Comparison of ENCODE assay signal across 10 cellular contexts in the genomic region with DNA sequence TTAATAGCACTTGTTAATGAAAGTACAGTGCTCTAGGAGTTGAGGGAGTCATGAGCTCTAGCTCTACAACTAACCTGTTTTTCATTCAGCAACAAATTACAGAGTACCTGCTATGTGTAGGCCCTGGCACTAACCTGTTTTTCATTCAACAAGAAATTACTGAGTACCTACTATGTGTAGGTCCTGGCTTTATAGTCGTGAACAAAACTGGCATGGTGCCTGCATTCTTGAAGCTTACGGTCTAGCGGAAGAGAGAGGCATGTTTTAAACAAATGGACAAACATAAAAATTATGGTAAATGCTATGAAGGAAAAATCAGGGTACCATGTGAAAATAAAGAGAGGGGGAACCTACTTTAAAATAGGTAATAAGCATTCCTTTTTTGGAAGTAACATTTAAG. TPM values are rescaled to one million over a fixed set of nuclear protein-coding genes. Genes with fewer than 3 reads are reported as not detected.
DNase-seq lines count a peak whose midpoint lies in the region; ATAC-seq, FAIRE-seq and TF ChIP-seq lines count a peak whose summit lies in the region.
"Had no signal": no experiment of that assay in that cellular context is flagged by ENCODE, and none has a peak within 500 bp of the region (broad histone marks: within the 10 kb centered on the region; RNA-seq: fewer than 3 reads in every experiment).

No MANE protein-coding gene starts in this region.

- H2AFZ ChIP-seq in HepG2 (ENCODE audit: low read length): no peak overlapping the region

- peaks cover 16% of the 10 kb centered on the region for H4K20me1 ChIP-seq in HepG2 (ENCODE audit: insufficient read depth, low read length)

- H3K4me1 Mint-ChIP-seq in activated naive CD8-positive, alpha-beta T cell treated with anti-CD3 and anti-CD28 coated beads, Interleukin-2, amount 10 ng/mL, durations not matched to agents 7 days and 5 days: peaks cover 45% of the 10 kb centered on the region
- H3K4me1 Mint-ChIP-seq in type B pancreatic cell (ENCODE audit: unreplicated experiment): peaks cover 31% of the 10 kb centered on the region

- peak overlapping the region; percentile 100 for H3K9ac ChIP-seq in HepG2 (ENCODE audit: insufficient read depth, low read depth, low read length)

- POLR2A ChIA-PET in activated naive CD8-positive, alpha-beta T cell treated with anti-CD3 and anti-CD28 coated beads, Interleukin-2, amount 10 ng/mL, durations not matched to agents 7 days and 5 days (lab: Charles Lee): interaction anchor here (1.4 to 2.7 kb wide), 2 partner anchors 37 to 123 kb away, joined by 3 to 21 read pairs; no protein-coding TSS in a partner anchor
- POLR2A ChIA-PET in HepG2 (lab: Yijun Ruan, JAX): interaction anchor here (0.7 to 3.0 kb wide), 8 partner anchors 9 to 256 kb away, joined by 3 to 29 read pairs (median 6); a partner anchor contains a TSS

- TF ChIP-seq RAD21 in HepG2 (CRISPR knock-in tag; IDR thresholded peaks at IDR 0.05): no peak

- H3K9me3 ChIP-seq in right atrium auricular region: no peaks in the 10 kb centered on the region
- no peaks in the 10 kb centered on the region for H3K9me3 ChIP-seq in HepG2 (ENCODE audit: low read length)

- H3K36me3 ChIP-seq in right atrium auricular region (peaks cover 37% of the 10 kb centered on the region), HepG2 (replicated peaks in 1 of 2; ENCODE audit: control insufficient read depth in 1 of 2, insufficient read depth in 2 of 2, low read length in 2 of 2) (peaks cover 3 to 23% of the 10 kb centered on the region in 2 experiments; a peak in 3 of 5 replicates)

- DNase-seq in right atrium auricular region (ENCODE audit: low spot score) (no peak), left cardiac atrium (no peak), HepG2 (ENCODE audit: low spot score) (no peak), type B pancreatic cell (ENCODE audit: extremely low spot score, unreplicated experiment) (no peak), CD1c-positive myeloid dendritic cell (ENCODE audit: extremely low spot score) (no peak), GM13976 (ENCODE audit: low spot score) (no peak), foreskin melanocyte (no peak)
- no peak for DNase-seq in activated naive CD8-positive, alpha-beta T cell treated with anti-CD3 and anti-CD28 coated beads, Interleukin-2, amount 10 ng/mL, durations not matched to agents 7 days and 5 days
- DNase-seq: SHP77 had no signal

- no peak for TF ChIP-seq EP300 in HepG2 (IDR thresholded peaks at IDR 0.05; ENCODE audit: low read depth in 2 of 2, low read length in 2 of 2)
- TF ChIP-seq EP300 in HepG2 (CRISPR knock-in tag; IDR thresholded peaks at IDR 0.05; ENCODE audit: borderline replicate concordance): no peak

- H3K27me3 Mint-ChIP-seq in activated naive CD8-positive, alpha-beta T cell treated with anti-CD3 and anti-CD28 coated beads, Interleukin-2, amount 10 ng/mL, durations not matched to agents 7 days and 5 days: no peaks in the 10 kb centered on the region
- H3K27me3 Mint-ChIP-seq in type B pancreatic cell: peaks cover 4% of the 10 kb centered on the region

- H3K27ac Mint-ChIP-seq in activated naive CD8-positive, alpha-beta T cell treated with anti-CD3 and anti-CD28 coated beads, Interleukin-2, amount 10 ng/mL, durations not matched to agents 7 days and 5 days: peak overlapping the region; percentile 95
- peak overlapping the region; percentile 98 for H3K27ac Mint-ChIP-seq in type B pancreatic cell

- FAIRE-seq in HepG2 (lab: Jason Lieb, UNC): no peak

- 63% methylated on average over 3 of the region's 3 CpGs for WGBS in HepG2 (ENCODE audit: low lambda C conversion rate)

- H3K27ac ChIP-seq in right atrium auricular region (peak overlapping the region; percentile 97 to 100), HepG2 (ENCODE audit: extremely low read length, insufficient read depth, low read length) (peak overlapping the region; percentile 100)

- no peak for TF ChIP-seq CTCF in right atrium auricular region (IDR thresholded peaks at IDR 0.05)
- TF ChIP-seq CTCF in HepG2 (CRISPR knock-in tag; IDR thresholded peaks at IDR 0.05): no peak
- TF ChIP-seq CTCF in type B pancreatic cell (conservative IDR thresholded peaks at IDR 0.05): no peak
- no peak for TF ChIP-seq CTCF in GM13976 (IDR thresholded peaks at IDR 0.05; ENCODE audit: borderline replicate concordance, control extremely low read depth, extremely low read depth, insufficient read depth, missing control alignments)

- peaks cover 63% of the 10 kb centered on the region for H3K79me2 ChIP-seq in HepG2 (ENCODE audit: insufficient read depth, low read length)

- in situ Hi-C loops in HepG2 (cut with HindIII; ENCODE audit: extremely low pct_ligation_motif_present, low pct_unique_long_range_greater_than_20kb): no loop called here
- in situ Hi-C loops in GM13976 (cut with MboI; ENCODE audit: low sequenced_read_pairs, unreplicated experiment): no loop called here

- H3K4me3 ChIP-seq in right atrium auricular region: peak overlapping the region in 1 of 2 donors; percentile 94
- H3K4me3 ChIP-seq in HepG2 (replicated peaks in 1 of 3; ENCODE audit: insufficient read depth in 1 of 3, low read depth in 2 of 3, low read length in 3 of 3): peak overlapping the region; percentile 3 to 99 (median 90); a peak in 5 of 6 replicates

- H3K9me3 Mint-ChIP-seq in activated naive CD8-positive, alpha-beta T cell treated with anti-CD3 and anti-CD28 coated beads, Interleukin-2, amount 10 ng/mL, durations not matched to agents 7 days and 5 days: peaks cover 2% of the 10 kb centered on the region
- no peaks in the 10 kb centered on the region for H3K9me3 Mint-ChIP-seq in type B pancreatic cell

- H3K27me3 ChIP-seq in right atrium auricular region (no peaks in the 10 kb centered on the region), HepG2 (ENCODE audit: control insufficient read depth in 1 of 2, insufficient read depth in 2 of 2, low read length in 2 of 2) (no peaks in the 10 kb centered on the region; a peak in 1 of 5 replicates)

- H3K4me3 Mint-ChIP-seq in activated naive CD8-positive, alpha-beta T cell treated with anti-CD3 and anti-CD28 coated beads, Interleukin-2, amount 10 ng/mL, durations not matched to agents 7 days and 5 days: peak overlapping the region; percentile 88
- H3K4me3 Mint-ChIP-seq in type B pancreatic cell: peak overlapping the region; percentile 98

- TF ChIP-seq POLR2A in HepG2 (IDR thresholded peaks at IDR 0.05; ENCODE audit: insufficient read depth in 1 of 2, low read depth in 2 of 2, low read length in 2 of 2): no peak

- peaks cover 0 to 45% of the 10 kb centered on the region in 2 donors for H3K4me1 ChIP-seq in right atrium auricular region
- peaks cover 79% of the 10 kb centered on the region for H3K4me1 ChIP-seq in HepG2 (ENCODE audit: insufficient read depth, low read length)

- intact Hi-C loops in left cardiac atrium (cut with DNase I): no loop called here
- intact Hi-C loops in HepG2 (cut with micrococcal nuclease; ENCODE audit: unreplicated experiment): no loop called here

- BruUV-seq in HepG2 (replicated peaks; lab: Mats Ljungman, UMichigan): no TSS peak

- H3K36me3 Mint-ChIP-seq in activated naive CD8-positive, alpha-beta T cell treated with anti-CD3 and anti-CD28 coated beads, Interleukin-2, amount 10 ng/mL, durations not matched to agents 7 days and 5 days: peaks cover 42% of the 10 kb centered on the region
- H3K36me3 Mint-ChIP-seq in type B pancreatic cell: peaks cover 38% of the 10 kb centered on the region

- ATAC-seq in left cardiac atrium (no peak), HepG2 (no peak)
- no peak for ATAC-seq in activated naive CD8-positive, alpha-beta T cell treated with anti-CD3 and anti-CD28 coated beads, Interleukin-2, amount 10 ng/mL, durations not matched to agents 7 days and 5 days (ENCODE audit: low read depth)

- CTCF ChIA-PET in HepG2 (lab: Yijun Ruan, JAX; ENCODE audit: low intra/inter-chr PET ratio, low total read pairs): no interaction called here

- peak overlapping the region; percentile 89 for H3K4me2 ChIP-seq in HepG2 (ENCODE audit: low read depth, low read length)

RNA-seq across cellular contexts. Expression of a gene that starts 2.2 kb away (rescaled TPM):
- 10 to 100 TPM; 48.9 to 58.6 TPM for total RNA-seq in right atrium auricular region
- total RNA-seq in left cardiac atrium: 100 to 1,000 TPM in 1 of 2 donors, 10 to 100 TPM in 1; 88.5 to 106 TPM
- 100 to 1,000 TPM; 192 to 195 TPM for total RNA-seq in activated naive CD8-positive, alpha-beta T cell treated with anti-CD3 and anti-CD28 coated beads, Interleukin-2, amount 10 ng/mL, durations not matched to agents 7 days and 5 days
- total RNA-seq in HepG2 (2016; rRNA removed; fragmentation: Illumina TruSeq; extraction: Trizol): 74.2 and 75.9 TPM in 2 replicates
- total RNA-seq in HepG2 (2016; cell fraction: cytosol; rRNA removed; fragmentation: Illumina TruSeq; extraction: Trizol; ENCODE audit: low read depth): 32.2 and 32.3 TPM in 2 replicates
- total RNA-seq in HepG2 (2016; cell fraction: insoluble cytoplasmic fraction; rRNA removed; fragmentation: Illumina TruSeq; extraction: Trizol): 62.4 and 77.2 TPM in 2 replicates
- total RNA-seq in HepG2 (2016; cell fraction: membrane; rRNA removed; fragmentation: Illumina TruSeq; extraction: Trizol): 48.4 and 51.5 TPM in 2 replicates
- total RNA-seq in HepG2 (2016; cell fraction: nucleus; rRNA removed; fragmentation: Illumina TruSeq; extraction: Trizol): 90.2 and 98.9 TPM in 2 replicates
- 140 and 159 TPM in 2 replicates for polyA plus RNA-seq in HepG2 (2011; rRNA removed)
- 59.5 and 64.7 TPM in 2 replicates for polyA plus RNA-seq in HepG2 (2011; cell fraction: cytosol; rRNA removed)
- polyA plus RNA-seq in HepG2 (2011; cell fraction: nucleus; rRNA removed): 243 and 295 TPM in 2 replicates
- polyA plus RNA-seq in HepG2 (2012): 73.3 and 82.5 TPM in 2 replicates
- polyA plus RNA-seq in HepG2 (2016; cell fraction: cytosol; fragmentation: Illumina TruSeq; extraction: Trizol; ENCODE audit: low read depth): 27.7 and 30.6 TPM in 2 replicates
- 83.4 and 108 TPM in 2 replicates for polyA plus RNA-seq in HepG2 (2016; cell fraction: insoluble cytoplasmic fraction; fragmentation: Illumina TruSeq; extraction: Trizol; ENCODE audit: low read depth)
- 43.4 and 53.2 TPM in 2 replicates for polyA plus RNA-seq in HepG2 (2016; cell fraction: membrane; fragmentation: Illumina TruSeq; extraction: Trizol; ENCODE audit: low read depth)
- 205 and 223 TPM in 2 replicates for polyA plus RNA-seq in HepG2 (2016; cell fraction: nucleus; fragmentation: Illumina TruSeq; extraction: Trizol; ENCODE audit: insufficient read depth, low read depth)
- 231 and 359 TPM in 2 replicates for polyA minus RNA-seq in HepG2 (2011; rRNA and poly(A)+ RNA removed; ENCODE audit: low replicate concordance)
- polyA minus RNA-seq in HepG2 (2011; cell fraction: cytosol; rRNA and poly(A)+ RNA removed): 29.0 and 31.7 TPM in 2 replicates
- polyA minus RNA-seq in HepG2 (2011; cell fraction: nucleus; rRNA and poly(A)+ RNA removed): 310 and 330 TPM in 2 replicates
- total RNA-seq in type B pancreatic cell (ENCODE audit: low replicate concordance): 188 and 216 TPM in 2 replicates

RNA-seq across cellular contexts. Expression of a gene that starts 12.4 kb away (rescaled TPM):
- total RNA-seq in right atrium auricular region (not detected), left cardiac atrium (not detected), HepG2 (2016; rRNA removed; fragmentation: Illumina TruSeq; extraction: Trizol) (not detected in 2 replicates), type B pancreatic cell (ENCODE audit: low replicate concordance) (not detected in 2 replicates)
- not detected for total RNA-seq in activated naive CD8-positive, alpha-beta T cell treated with anti-CD3 and anti-CD28 coated beads, Interleukin-2, amount 10 ng/mL, durations not matched to agents 7 days and 5 days
- total RNA-seq in HepG2 (2016; cell fraction: cytosol; rRNA removed; fragmentation: Illumina TruSeq; extraction: Trizol; ENCODE audit: low read depth): not detected in 2 replicates
- not detected in 2 replicates for total RNA-seq in HepG2 (2016; cell fraction: insoluble cytoplasmic fraction; rRNA removed; fragmentation: Illumina TruSeq; extraction: Trizol)
- total RNA-seq in HepG2 (2016; cell fraction: membrane; rRNA removed; fragmentation: Illumina TruSeq; extraction: Trizol): not detected in 2 replicates
- not detected in 2 replicates for total RNA-seq in HepG2 (2016; cell fraction: nucleus; rRNA removed; fragmentation: Illumina TruSeq; extraction: Trizol)
- polyA plus RNA-seq in HepG2 (2011; rRNA removed): not detected in 2 replicates
- not detected in 2 replicates for polyA plus RNA-seq in HepG2 (2011; cell fraction: cytosol; rRNA removed)
- polyA plus RNA-seq in HepG2 (2011; cell fraction: nucleus; rRNA removed): not detected in 2 replicates
- not detected in 2 replicates for polyA plus RNA-seq in HepG2 (2012)
- polyA plus RNA-seq in HepG2 (2016; cell fraction: cytosol; fragmentation: Illumina TruSeq; extraction: Trizol; ENCODE audit: low read depth): not detected in 2 replicates
- polyA plus RNA-seq in HepG2 (2016; cell fraction: insoluble cytoplasmic fraction; fragmentation: Illumina TruSeq; extraction: Trizol; ENCODE audit: low read depth): not detected in 2 replicates
- not detected in 2 replicates for polyA plus RNA-seq in HepG2 (2016; cell fraction: membrane; fragmentation: Illumina TruSeq; extraction: Trizol; ENCODE audit: low read depth)
- not detected in 2 replicates for polyA plus RNA-seq in HepG2 (2016; cell fraction: nucleus; fragmentation: Illumina TruSeq; extraction: Trizol; ENCODE audit: insufficient read depth, low read depth)
- not detected in 2 replicates for polyA minus RNA-seq in HepG2 (2011; rRNA and poly(A)+ RNA removed; ENCODE audit: low replicate concordance)
- not detected in 2 replicates for polyA minus RNA-seq in HepG2 (2011; cell fraction: cytosol; rRNA and poly(A)+ RNA removed)
- not detected in 2 replicates for polyA minus RNA-seq in HepG2 (2011; cell fraction: nucleus; rRNA and poly(A)+ RNA removed)
- polyA plus RNA-seq: adipose tissue had no signal

RNA-seq across cellular contexts. Expression of a gene that starts 26.6 kb away (rescaled TPM):
- total RNA-seq in right atrium auricular region: 100 to 1,000 TPM; 469 to 975 TPM
- 100 to 1,000 TPM; 287 to 561 TPM for total RNA-seq in left cardiac atrium
- 100 to 1,000 TPM; 654 to 664 TPM for total RNA-seq in activated naive CD8-positive, alpha-beta T cell treated with anti-CD3 and anti-CD28 coated beads, Interleukin-2, amount 10 ng/mL, durations not matched to agents 7 days and 5 days
- total RNA-seq in HepG2 (2016; rRNA removed; fragmentation: Illumina TruSeq; extraction: Trizol): 307 and 481 TPM in 2 replicates
- total RNA-seq in HepG2 (2016; cell fraction: cytosol; rRNA removed; fragmentation: Illumina TruSeq; extraction: Trizol; ENCODE audit: low read depth): 53.8 and 55.7 TPM in 2 replicates
- 323 and 475 TPM in 2 replicates for total RNA-seq in HepG2 (2016; cell fraction: insoluble cytoplasmic fraction; rRNA removed; fragmentation: Illumina TruSeq; extraction: Trizol)
- total RNA-seq in HepG2 (2016; cell fraction: membrane; rRNA removed; fragmentation: Illumina TruSeq; extraction: Trizol): 138 and 148 TPM in 2 replicates
- total RNA-seq in HepG2 (2016; cell fraction: nucleus; rRNA removed; fragmentation: Illumina TruSeq; extraction: Trizol): 108 and 115 TPM in 2 replicates
- 131 and 160 TPM in 2 replicates for polyA plus RNA-seq in HepG2 (2011; rRNA removed)
- 118 and 149 TPM in 2 replicates for polyA plus RNA-seq in HepG2 (2011; cell fraction: cytosol; rRNA removed)
- 45.9 and 62.4 TPM in 2 replicates for polyA plus RNA-seq in HepG2 (2011; cell fraction: nucleus; rRNA removed)
- 153 and 194 TPM in 2 replicates for polyA plus RNA-seq in HepG2 (2012)
- polyA plus RNA-seq in HepG2 (2016; cell fraction: cytosol; fragmentation: Illumina TruSeq; extraction: Trizol; ENCODE audit: low read depth): 89.5 and 101 TPM in 2 replicates
- polyA plus RNA-seq in HepG2 (2016; cell fraction: insoluble cytoplasmic fraction; fragmentation: Illumina TruSeq; extraction: Trizol; ENCODE audit: low read depth): 611 and 615 TPM in 2 replicates
- polyA plus RNA-seq in HepG2 (2016; cell fraction: membrane; fragmentation: Illumina TruSeq; extraction: Trizol; ENCODE audit: low read depth): 145 TPM in 2 replicates
- 192 and 200 TPM in 2 replicates for polyA plus RNA-seq in HepG2 (2016; cell fraction: nucleus; fragmentation: Illumina TruSeq; extraction: Trizol; ENCODE audit: insufficient read depth, low read depth)
- 66.0 and 182 TPM in 2 replicates for polyA minus RNA-seq in HepG2 (2011; rRNA and poly(A)+ RNA removed; ENCODE audit: low replicate concordance)
- polyA minus RNA-seq in HepG2 (2011; cell fraction: cytosol; rRNA and poly(A)+ RNA removed): 56.6 and 67.6 TPM in 2 replicates
- 52.8 and 54.2 TPM in 2 replicates for polyA minus RNA-seq in HepG2 (2011; cell fraction: nucleus; rRNA and poly(A)+ RNA removed)
- 263 and 371 TPM in 2 replicates for total RNA-seq in type B pancreatic cell (ENCODE audit: low replicate concordance)

RNA-seq across cellular contexts. Expression of a gene that starts 53.9 kb away (rescaled TPM):
- total RNA-seq in right atrium auricular region: 100 to 1,000 TPM; 129 to 168 TPM
- 100 to 1,000 TPM; 112 to 120 TPM for total RNA-seq in left cardiac atrium
- total RNA-seq in activated naive CD8-positive, alpha-beta T cell treated with anti-CD3 and anti-CD28 coated beads, Interleukin-2, amount 10 ng/mL, durations not matched to agents 7 days and 5 days: 100 to 1,000 TPM in 1 of 2 experiments, 10 to 100 TPM in 1; 99.7 to 102 TPM
- total RNA-seq in HepG2 (2016; rRNA removed; fragmentation: Illumina TruSeq; extraction: Trizol): 89.2 and 104 TPM in 2 replicates
- 42.6 and 45.4 TPM in 2 replicates for total RNA-seq in HepG2 (2016; cell fraction: cytosol; rRNA removed; fragmentation: Illumina TruSeq; extraction: Trizol; ENCODE audit: low read depth)
- total RNA-seq in HepG2 (2016; cell fraction: insoluble cytoplasmic fraction; rRNA removed; fragmentation: Illumina TruSeq; extraction: Trizol): 96.4 and 107 TPM in 2 replicates
- total RNA-seq in HepG2 (2016; cell fraction: membrane; rRNA removed; fragmentation: Illumina TruSeq; extraction: Trizol): 89.9 and 90.2 TPM in 2 replicates
- total RNA-seq in HepG2 (2016; cell fraction: nucleus; rRNA removed; fragmentation: Illumina TruSeq; extraction: Trizol): 50.1 and 56.3 TPM in 2 replicates
- 120 and 128 TPM in 2 replicates for polyA plus RNA-seq in HepG2 (2011; rRNA removed)
- 106 TPM in 2 replicates for polyA plus RNA-seq in HepG2 (2011; cell fraction: cytosol; rRNA removed)
- 70.0 and 84.2 TPM in 2 replicates for polyA plus RNA-seq in HepG2 (2011; cell fraction: nucleus; rRNA removed)
- polyA plus RNA-seq in HepG2 (2012): 64.9 and 90.6 TPM in 2 replicates
- polyA plus RNA-seq in HepG2 (2016; cell fraction: cytosol; fragmentation: Illumina TruSeq; extraction: Trizol; ENCODE audit: low read depth): 44.0 and 44.7 TPM in 2 replicates
- polyA plus RNA-seq in HepG2 (2016; cell fraction: insoluble cytoplasmic fraction; fragmentation: Illumina TruSeq; extraction: Trizol; ENCODE audit: low read depth): 101 and 113 TPM in 2 replicates
- polyA plus RNA-seq in HepG2 (2016; cell fraction: membrane; fragmentation: Illumina TruSeq; extraction: Trizol; ENCODE audit: low read depth): 76.6 and 79.0 TPM in 2 replicates
- 86.4 and 97.4 TPM in 2 replicates for polyA plus RNA-seq in HepG2 (2016; cell fraction: nucleus; fragmentation: Illumina TruSeq; extraction: Trizol; ENCODE audit: insufficient read depth, low read depth)
- 75.0 and 215 TPM in 2 replicates for polyA minus RNA-seq in HepG2 (2011; rRNA and poly(A)+ RNA removed; ENCODE audit: low replicate concordance)
- polyA minus RNA-seq in HepG2 (2011; cell fraction: cytosol; rRNA and poly(A)+ RNA removed): 29.9 and 30.5 TPM in 2 replicates
- polyA minus RNA-seq in HepG2 (2011; cell fraction: nucleus; rRNA and poly(A)+ RNA removed): 16.0 and 25.0 TPM in 2 replicates
- total RNA-seq in type B pancreatic cell (ENCODE audit: low replicate concordance): 62.2 and 70.0 TPM in 2 replicates
